11 cellular contexts compared by ENCODE assay signal in the genomic region with DNA sequence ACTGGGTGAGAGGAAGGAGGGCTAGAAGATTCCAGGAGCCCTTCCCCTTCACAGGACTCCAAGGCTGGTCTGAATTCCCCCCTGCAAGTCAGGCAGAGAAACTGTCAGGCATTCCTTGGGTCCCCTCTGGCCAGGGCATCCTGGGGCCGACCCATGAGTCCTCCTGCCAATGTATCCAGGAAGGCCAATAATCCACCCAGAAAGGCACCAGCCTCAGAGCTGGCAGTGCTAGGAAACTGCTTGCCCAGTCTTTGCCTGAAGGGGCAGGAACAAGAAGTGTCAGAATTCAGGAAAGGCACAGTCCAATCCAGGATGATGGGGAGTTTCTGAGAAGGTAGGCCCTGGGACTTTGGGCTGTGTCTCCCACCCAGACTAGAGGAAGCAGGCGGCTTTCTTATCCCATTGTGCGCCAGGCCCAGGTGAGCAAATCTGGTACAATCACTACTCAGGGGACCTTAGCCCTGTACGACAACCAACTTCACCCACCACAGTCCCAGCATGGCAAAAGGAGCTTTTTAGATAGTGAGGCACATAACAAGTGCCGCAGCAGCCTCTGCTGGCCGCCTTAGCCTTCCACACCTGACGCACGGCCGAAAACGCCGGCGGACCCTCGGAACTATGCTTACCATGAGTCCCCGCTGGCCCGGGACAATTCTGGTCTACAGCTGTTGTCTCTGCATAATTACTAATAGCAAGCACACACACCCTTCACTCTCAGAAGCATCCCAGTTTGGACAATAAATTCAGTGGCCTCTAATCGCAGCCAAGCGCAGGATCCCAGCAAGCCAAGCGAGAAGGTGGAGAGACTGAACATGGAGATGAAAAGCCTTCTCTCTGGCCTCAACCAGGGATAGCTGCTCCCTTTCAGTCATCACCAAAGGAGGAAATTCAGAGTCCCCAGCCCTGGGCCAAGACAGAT.
DNase-seq lines count a peak whose midpoint lies in the region; ATAC-seq lines count a peak whose summit lies in the region.
"Had no signal": no experiment of that assay in that cellular context is flagged by ENCODE, and none has a peak within 500 bp of the region (broad histone marks: within the 10 kb centered on the region; RNA-seq: fewer than 3 reads in every experiment).

No MANE protein-coding gene starts in this region.

- DNase-seq in D341Med (ENCODE audit: low spot score) (peak; percentile 27), caudate nucleus (lab: John Stamatoyannopoulos, UW) (peak in 20 of 61 donors; percentile 15 to 59 (median 32)), midbrain (lab: John Stamatoyannopoulos, UW) (peak; percentile 43)

- ATAC-seq in HG02623 (IDR thresholded peaks at IDR 0.05; ENCODE audit: unreplicated experiment), result peak; percentile 6
- ATAC-seq in activated CD4-positive, CD25-positive, alpha-beta regulatory T cell treated with anti-CD3 and anti-CD28 coated beads, Interleukin-2, amount 50 U/mL, for 24 hours, result no peak
- ATAC-seq in GM19463 (IDR thresholded peaks at IDR 0.05; ENCODE audit: unreplicated experiment), result no peak
- no peak for ATAC-seq in GM21423 (IDR thresholded peaks at IDR 0.05; ENCODE audit: unreplicated experiment)
- no peak for ATAC-seq in GM18502 (IDR thresholded peaks at IDR 0.05; ENCODE audit: poor library complexity, unreplicated experiment)

- peak overlapping the region; percentile 91 for H3K27ac ChIP-seq in caudate nucleus (ENCODE audit: low read depth, low read length)
- H3K27ac ChIP-seq: BLaER1, brain microvascular endothelial cell, stomach had no signal
